In genomic region chr2:231037202-231037730, GRCh38 we compare ENCODE assay signal across 1 cellular context.
TF ChIP-seq lines count a peak whose summit lies in the region.

TSS of gene C2orf72 (plus strand) at chr2:231037523. CDS start at chr2:231037566, 43 bp downstream.

TF ChIP-seq in HepG2, 621 proteins besides CTCF, POLR2A, EP300 and RAD21 (continued from another document and continues in another):
- TF ChIP-seq ZNF18 (CRISPR knock-in tag; IDR thresholded peaks at IDR 0.05; ENCODE audit: insufficient replicate concordance) = no peak
- no peak for TF ChIP-seq ZNF598 (CRISPR knock-in tag; IDR thresholded peaks at IDR 0.05; ENCODE audit: borderline replicate concordance)
- TF ChIP-seq RBAK (CRISPR knock-in tag; IDR thresholded peaks at IDR 0.05) = no peak
- TF ChIP-seq MXI1 (IDR thresholded peaks at IDR 0.05; ENCODE audit: borderline replicate concordance, low read depth, low read length) = peak; percentile 43; the same call in 1 of the 3 replicates
- TF ChIP-seq, protein P1, sequence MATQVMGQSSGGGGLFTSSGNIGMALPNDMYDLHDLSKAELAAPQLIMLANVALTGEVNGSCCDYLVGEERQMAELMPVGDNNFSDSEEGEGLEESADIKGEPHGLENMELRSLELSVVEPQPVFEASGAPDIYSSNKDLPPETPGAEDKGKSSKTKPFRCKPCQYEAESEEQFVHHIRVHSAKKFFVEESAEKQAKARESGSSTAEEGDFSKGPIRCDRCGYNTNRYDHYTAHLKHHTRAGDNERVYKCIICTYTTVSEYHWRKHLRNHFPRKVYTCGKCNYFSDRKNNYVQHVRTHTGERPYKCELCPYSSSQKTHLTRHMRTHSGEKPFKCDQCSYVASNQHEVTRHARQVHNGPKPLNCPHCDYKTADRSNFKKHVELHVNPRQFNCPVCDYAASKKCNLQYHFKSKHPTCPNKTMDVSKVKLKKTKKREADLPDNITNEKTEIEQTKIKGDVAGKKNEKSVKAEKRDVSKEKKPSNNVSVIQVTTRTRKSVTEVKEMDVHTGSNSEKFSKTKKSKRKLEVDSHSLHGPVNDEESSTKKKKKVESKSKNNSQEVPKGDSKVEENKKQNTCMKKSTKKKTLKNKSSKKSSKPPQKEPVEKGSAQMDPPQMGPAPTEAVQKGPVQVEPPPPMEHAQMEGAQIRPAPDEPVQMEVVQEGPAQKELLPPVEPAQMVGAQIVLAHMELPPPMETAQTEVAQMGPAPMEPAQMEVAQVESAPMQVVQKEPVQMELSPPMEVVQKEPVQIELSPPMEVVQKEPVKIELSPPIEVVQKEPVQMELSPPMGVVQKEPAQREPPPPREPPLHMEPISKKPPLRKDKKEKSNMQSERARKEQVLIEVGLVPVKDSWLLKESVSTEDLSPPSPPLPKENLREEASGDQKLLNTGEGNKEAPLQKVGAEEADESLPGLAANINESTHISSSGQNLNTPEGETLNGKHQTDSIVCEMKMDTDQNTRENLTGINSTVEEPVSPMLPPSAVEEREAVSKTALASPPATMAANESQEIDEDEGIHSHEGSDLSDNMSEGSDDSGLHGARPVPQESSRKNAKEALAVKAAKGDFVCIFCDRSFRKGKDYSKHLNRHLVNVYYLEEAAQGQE (IDR thresholded peaks at IDR 0.05; ENCODE audit: borderline replicate concordance in 1 of 2, low read depth in 1 of 2, low read length in 2 of 2) = no peak; a peak in 1 of 4 replicates
- TF ChIP-seq ETV5 (CRISPR knock-in tag; IDR thresholded peaks at IDR 0.05; ENCODE audit: borderline replicate concordance) = no peak; the same call in 1 of the 2 replicates
- no peak for TF ChIP-seq SMARCE1 (IDR thresholded peaks at IDR 0.05; ENCODE audit: borderline replicate concordance)
- no peak for TF ChIP-seq CENPBD1 (CRISPR knock-in tag; IDR thresholded peaks at IDR 0.05; ENCODE audit: borderline replicate concordance, low read depth)
- TF ChIP-seq KAT8 (CRISPR knock-in tag; IDR thresholded peaks at IDR 0.05) = no peak
- 0 out of 2 replicates have a peak, but pooled peaks have one; percentile 45 for TF ChIP-seq ZNF253 (CRISPR knock-in tag; IDR thresholded peaks at IDR 0.05; ENCODE audit: borderline replicate concordance)
- no peak for TF ChIP-seq FIP1L1 (IDR thresholded peaks at IDR 0.05; ENCODE audit: borderline replicate concordance, insufficient read depth, low read depth, low read length)
- TF ChIP-seq HNRNPUL1 (IDR thresholded peaks at IDR 0.05; ENCODE audit: low read depth, low read length) = no peak
- TF ChIP-seq MED13 (CRISPR knock-in tag; IDR thresholded peaks at IDR 0.05) = no peak
- TF ChIP-seq, protein P2, sequence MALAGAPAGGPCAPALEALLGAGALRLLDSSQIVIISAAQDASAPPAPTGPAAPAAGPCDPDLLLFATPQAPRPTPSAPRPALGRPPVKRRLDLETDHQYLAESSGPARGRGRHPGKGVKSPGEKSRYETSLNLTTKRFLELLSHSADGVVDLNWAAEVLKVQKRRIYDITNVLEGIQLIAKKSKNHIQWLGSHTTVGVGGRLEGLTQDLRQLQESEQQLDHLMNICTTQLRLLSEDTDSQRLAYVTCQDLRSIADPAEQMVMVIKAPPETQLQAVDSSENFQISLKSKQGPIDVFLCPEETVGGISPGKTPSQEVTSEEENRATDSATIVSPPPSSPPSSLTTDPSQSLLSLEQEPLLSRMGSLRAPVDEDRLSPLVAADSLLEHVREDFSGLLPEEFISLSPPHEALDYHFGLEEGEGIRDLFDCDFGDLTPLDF (CRISPR knock-in tag; IDR thresholded peaks at IDR 0.05) = no peak
- no peak for TF ChIP-seq PHB2 (IDR thresholded peaks at IDR 0.05; ENCODE audit: partially characterized antibody)
- TF ChIP-seq STAT5B (CRISPR knock-in tag; IDR thresholded peaks at IDR 0.05) = no peak
- no peak for TF ChIP-seq KLF11 (CRISPR knock-in tag; IDR thresholded peaks at IDR 0.05)
- TF ChIP-seq RFXAP (CRISPR knock-in tag; IDR thresholded peaks at IDR 0.05; ENCODE audit: borderline replicate concordance) = no peak; the same call in 1 of the 2 replicates
- TF ChIP-seq ZSCAN21 (CRISPR knock-in tag; IDR thresholded peaks at IDR 0.05; ENCODE audit: borderline replicate concordance) = peak; percentile 41; the same call in 1 of the 2 replicates
- TF ChIP-seq ZKSCAN1 (IDR thresholded peaks at IDR 0.05; ENCODE audit: low read length) = peak; percentile 99
- no peak for TF ChIP-seq MIXL1 (CRISPR knock-in tag; IDR thresholded peaks at IDR 0.05)
- no peak for TF ChIP-seq DNMT1 (CRISPR knock-in tag; IDR thresholded peaks at IDR 0.05)
- TF ChIP-seq ZNF224 (CRISPR knock-in tag; IDR thresholded peaks at IDR 0.05) = no peak
- 0 out of 2 replicates have a peak, but pooled peaks have one; percentile 26 for TF ChIP-seq ZHX1 (CRISPR knock-in tag; IDR thresholded peaks at IDR 0.05; ENCODE audit: low read depth)
- TF ChIP-seq HHEX (CRISPR knock-in tag; IDR thresholded peaks at IDR 0.05) = no peak
- no peak for TF ChIP-seq PAX8 (CRISPR knock-in tag; IDR thresholded peaks at IDR 0.05; ENCODE audit: borderline replicate concordance)
- TF ChIP-seq PBX2 (CRISPR knock-in tag; IDR thresholded peaks at IDR 0.05) = no peak
- no peak for TF ChIP-seq ZBTB34 (CRISPR knock-in tag; IDR thresholded peaks at IDR 0.05)
- no peak for TF ChIP-seq PITX1 (CRISPR knock-in tag; IDR thresholded peaks at IDR 0.05)
- TF ChIP-seq ZNF609 (CRISPR knock-in tag; IDR thresholded peaks at IDR 0.05; ENCODE audit: borderline replicate concordance) = no peak
- TF ChIP-seq, protein P3, sequence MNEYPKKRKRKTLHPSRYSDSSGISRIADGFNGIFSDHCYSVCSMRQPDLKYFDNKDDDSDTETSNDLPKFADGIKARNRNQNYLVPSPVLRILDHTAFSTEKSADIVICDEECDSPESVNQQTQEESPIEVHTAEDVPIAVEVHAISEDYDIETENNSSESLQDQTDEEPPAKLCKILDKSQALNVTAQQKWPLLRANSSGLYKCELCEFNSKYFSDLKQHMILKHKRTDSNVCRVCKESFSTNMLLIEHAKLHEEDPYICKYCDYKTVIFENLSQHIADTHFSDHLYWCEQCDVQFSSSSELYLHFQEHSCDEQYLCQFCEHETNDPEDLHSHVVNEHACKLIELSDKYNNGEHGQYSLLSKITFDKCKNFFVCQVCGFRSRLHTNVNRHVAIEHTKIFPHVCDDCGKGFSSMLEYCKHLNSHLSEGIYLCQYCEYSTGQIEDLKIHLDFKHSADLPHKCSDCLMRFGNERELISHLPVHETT (CRISPR knock-in tag; conservative IDR thresholded peaks at IDR 0.05) = 0 out of 2 replicates have a peak, but pooled peaks have one; percentile 34
- TF ChIP-seq SCMH1 (CRISPR knock-in tag; IDR thresholded peaks at IDR 0.05; ENCODE audit: borderline replicate concordance) = no peak
- TF ChIP-seq ZNF878 (CRISPR knock-in tag; IDR thresholded peaks at IDR 0.05) = no peak
- TF ChIP-seq ZBTB8A (CRISPR knock-in tag; IDR thresholded peaks at IDR 0.05; ENCODE audit: borderline replicate concordance, low read depth) = no peak
- no peak for TF ChIP-seq DNMT3B (CRISPR knock-in tag; conservative IDR thresholded peaks at IDR 0.05)
- TF ChIP-seq ZNF10 (CRISPR knock-in tag; IDR thresholded peaks at IDR 0.05; ENCODE audit: borderline replicate concordance, low read depth) = no peak
- TF ChIP-seq, protein P4, sequence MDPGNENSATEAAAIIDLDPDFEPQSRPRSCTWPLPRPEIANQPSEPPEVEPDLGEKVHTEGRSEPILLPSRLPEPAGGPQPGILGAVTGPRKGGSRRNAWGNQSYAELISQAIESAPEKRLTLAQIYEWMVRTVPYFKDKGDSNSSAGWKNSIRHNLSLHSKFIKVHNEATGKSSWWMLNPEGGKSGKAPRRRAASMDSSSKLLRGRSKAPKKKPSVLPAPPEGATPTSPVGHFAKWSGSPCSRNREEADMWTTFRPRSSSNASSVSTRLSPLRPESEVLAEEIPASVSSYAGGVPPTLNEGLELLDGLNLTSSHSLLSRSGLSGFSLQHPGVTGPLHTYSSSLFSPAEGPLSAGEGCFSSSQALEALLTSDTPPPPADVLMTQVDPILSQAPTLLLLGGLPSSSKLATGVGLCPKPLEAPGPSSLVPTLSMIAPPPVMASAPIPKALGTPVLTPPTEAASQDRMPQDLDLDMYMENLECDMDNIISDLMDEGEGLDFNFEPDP (CRISPR knock-in tag; conservative IDR thresholded peaks at IDR 0.05) = no peak
- TF ChIP-seq ZC3H4 (CRISPR knock-in tag; IDR thresholded peaks at IDR 0.05; ENCODE audit: borderline replicate concordance) = no peak
